8 cellular contexts compared by ENCODE assay signal in genomic region chr12:26768611-26769603, GRCh38.
DNase-seq lines count a peak whose midpoint lies in the region; ATAC-seq and TF ChIP-seq lines count a peak whose summit lies in the region.

No MANE protein-coding gene starts in this region.

- TF ChIP-seq CTCF in lower lobe of right lung (IDR thresholded peaks at IDR 0.05): no peak

- H3K27me3 ChIP-seq in lower lobe of right lung (ENCODE audit: low read depth): no peaks in the 10 kb centered on the region
- no peaks in the 10 kb centered on the region for H3K27me3 ChIP-seq in naive thymus-derived CD4-positive, alpha-beta T cell (ENCODE audit: control insufficient read depth in 2 of 2, insufficient read depth in 2 of 2, low read length in 2 of 2)

- H3K9me3 Mint-ChIP-seq in naive thymus-derived CD4-positive, alpha-beta T cell: peaks cover 0 to 22% (median 5%) of the 10 kb centered on the region in 11 donors

- no peak overlapping the region for H3K4me3 ChIP-seq in lower lobe of right lung
- no peak overlapping the region for H3K4me3 ChIP-seq in naive thymus-derived CD4-positive, alpha-beta T cell (ENCODE audit: low read length)

- peaks cover 7 to 66% (median 50%) of the 10 kb centered on the region in 5 donors for H3K36me3 Mint-ChIP-seq in naive thymus-derived CD4-positive, alpha-beta T cell

- POLR2A ChIA-PET in naive thymus-derived CD4-positive, alpha-beta T cell (lab: Charles Lee): no interaction called here

- DNase-seq in NAMALWA (ENCODE audit: low spot score): peak; percentile 42
- no peak for DNase-seq in lower lobe of right lung
- DNase-seq in naive thymus-derived CD4-positive, alpha-beta T cell: no peak
- DNase-seq in stimulated activated CD4-positive, alpha-beta T cell treated with anti-CD3 and anti-CD28 coated beads, Interleukin-4, amount 100 ng/mL, for 4 hours: no peak
- DNase-seq in GM03348 (ENCODE audit: low spot score): no peak
- no peak for DNase-seq in hepatic stellate cell (ENCODE audit: low spot score)

- no peaks in the 10 kb centered on the region for H3K27me3 Mint-ChIP-seq in naive thymus-derived CD4-positive, alpha-beta T cell

- H3K36me3 ChIP-seq in lower lobe of right lung: no peaks in the 10 kb centered on the region
- no peaks in the 10 kb centered on the region for H3K36me3 ChIP-seq in naive thymus-derived CD4-positive, alpha-beta T cell (ENCODE audit: control insufficient read depth in 2 of 3, insufficient read depth in 3 of 3, low read length in 3 of 3)

- no peaks in the 10 kb centered on the region for H3K9me3 ChIP-seq in lower lobe of right lung
- no peaks in the 10 kb centered on the region for H3K9me3 ChIP-seq in naive thymus-derived CD4-positive, alpha-beta T cell (ENCODE audit: control insufficient read depth in 2 of 3, low read length in 3 of 3)

- peak overlapping the region in 1 of 10 donors; percentile 21 for H3K4me3 Mint-ChIP-seq in naive thymus-derived CD4-positive, alpha-beta T cell

- peaks cover 28% of the 10 kb centered on the region for H3K4me1 ChIP-seq in lower lobe of right lung
- H3K4me1 ChIP-seq in naive thymus-derived CD4-positive, alpha-beta T cell (ENCODE audit: control insufficient read depth in 2 of 2, insufficient read depth in 2 of 2, low read length in 2 of 2): no peaks in the 10 kb centered on the region

- CTCF ChIA-PET in naive thymus-derived CD4-positive, alpha-beta T cell (lab: Charles Lee): no interaction called here

- intact Hi-C loops in lower lobe of right lung (cut with DNase I): no loop called here
- intact Hi-C loops in naive thymus-derived CD4-positive, alpha-beta T cell (cut with micrococcal nuclease): no loop called here

- H3K27ac ChIP-seq in lower lobe of right lung: no peak overlapping the region
- H3K27ac ChIP-seq in naive thymus-derived CD4-positive, alpha-beta T cell (ENCODE audit: low read depth, low read length): no peak overlapping the region

- peaks cover 18 to 27% (median 23%) of the 10 kb centered on the region in 7 donors for H3K4me1 Mint-ChIP-seq in naive thymus-derived CD4-positive, alpha-beta T cell

- ATAC-seq in GM18517 (IDR thresholded peaks at IDR 0.05; ENCODE audit: unreplicated experiment) (peak; percentile 62), GM21825 (IDR thresholded peaks at IDR 0.05; ENCODE audit: unreplicated experiment) (peak; percentile 77), lower lobe of right lung (peak; percentile 90 to 95)
- ATAC-seq in naive thymus-derived CD4-positive, alpha-beta T cell: no peak

- H3K27ac Mint-ChIP-seq in naive thymus-derived CD4-positive, alpha-beta T cell: peak overlapping the region in 2 of 9 donors; percentile 57 to 69
